9 cellular contexts compared by ENCODE assay signal in genomic region chr20:22796465-22797077, GRCh38.
DNase-seq lines count a peak whose midpoint lies in the region; ATAC-seq and TF ChIP-seq lines count a peak whose summit lies in the region.
"Had no signal": no experiment of that assay in that cellular context is flagged by ENCODE, and none has a peak within 500 bp of the region (broad histone marks: within the 10 kb centered on the region; RNA-seq: fewer than 3 reads in every experiment).

No MANE protein-coding gene starts in this region.

- DNase-seq in BJ (ENCODE audit: low read depth) (peak; percentile 75), amniotic epithelial cell (ENCODE audit: low read depth) (peak; percentile 84), glomerular visceral epithelial cell (ENCODE audit: extremely low spot score) (peak; percentile 77), gastrocnemius medialis (no peak), NCI-H1092 (lab: John Stamatoyannopoulos, UW) (no peak), DMS114 treated with DMSO at 0.1 percent for 48 hours (lab: John Stamatoyannopoulos, UW; ENCODE audit: unreplicated experiment) (no peak), caudate nucleus (lab: John Stamatoyannopoulos, UW) (no peak)
- DNase-seq: activated naive CD8-positive, alpha-beta T cell treated with anti-CD3 and anti-CD28 coated beads, Interleukin-2, amount 50 U/mL, for 24 hours had no signal

- TF ChIP-seq CTCF in BJ (IDR thresholded peaks at IDR 0.05; ENCODE audit: insufficient read depth, low read depth, low read length) = no peak
- TF ChIP-seq CTCF in gastrocnemius medialis (IDR thresholded peaks at IDR 0.05 in 4 of 5, conservative IDR thresholded peaks at IDR 0.05 in 1 of 5) = no peak

- peak overlapping the region; percentile 3 to 44 (median 22) for H3K27ac ChIP-seq in gastrocnemius medialis
- no peak overlapping the region for H3K27ac ChIP-seq in caudate nucleus (ENCODE audit: low read depth, low read length)

- H3K27me3 ChIP-seq in BJ (ENCODE audit: control insufficient read depth, insufficient read depth, low read length) = no peaks in the 10 kb centered on the region; the same call in 1 of the 2 replicates
- H3K27me3 ChIP-seq in gastrocnemius medialis = peaks cover 0 to 3% (median 0%) of the 10 kb centered on the region in 3 donors

- H3K36me3 ChIP-seq in BJ (ENCODE audit: control insufficient read depth, insufficient read depth, low read length) = no peaks in the 10 kb centered on the region
- H3K36me3 ChIP-seq in gastrocnemius medialis = no peaks in the 10 kb centered on the region

- in situ Hi-C loops in gastrocnemius medialis (cut with MboI; ENCODE audit: low sequenced_read_pairs in 4 of 4) = no loop called here

- TF ChIP-seq POLR2A in gastrocnemius medialis (IDR thresholded peaks at IDR 0.05) = no peak

- H3K4me3 ChIP-seq in BJ (ENCODE audit: low read depth, low read length) (no peak overlapping the region), gastrocnemius medialis (no peak overlapping the region)

- peak; percentile 25 to 30 for ATAC-seq in gastrocnemius medialis
- no peak for ATAC-seq in activated CD4-positive, CD25-positive, alpha-beta regulatory T cell treated with anti-CD3 and anti-CD28 coated beads, Interleukin-2, amount 50 U/mL, for 24 hours
- ATAC-seq: activated naive CD8-positive, alpha-beta T cell treated with anti-CD3 and anti-CD28 coated beads, Interleukin-2, amount 50 U/mL, for 24 hours had no signal

- no peaks in the 10 kb centered on the region for H3K9me3 ChIP-seq in gastrocnemius medialis

- no peaks in the 10 kb centered on the region for H3K4me1 ChIP-seq in gastrocnemius medialis

- CTCF ChIA-PET in BJ (lab: Yijun Ruan, JAX) = interaction anchor here (1.0 to 1.2 kb wide), 3 partner anchors 36 to 438 kb away, joined by 3 to 4 read pairs (median 3); no protein-coding TSS in a partner anchor

- POLR2A ChIA-PET in BJ (lab: Charles Lee) = interaction anchor here (0.6 kb wide), 1 partner anchor 553 kb away, joined by 15 read pairs; no protein-coding TSS in a partner anchor

- intact Hi-C loops in gastrocnemius medialis (cut with DNase I; ENCODE audit: low total_unique reads) = no loop called here

Comparison
In these comparisons a context has a peak if more than half of its experiments do, and no peak if none do; other contexts are left out.
1. DNase-seq: peak in BJ (single experiment), amniotic epithelial cell (single experiment) and glomerular visceral epithelial cell (single experiment); none in gastrocnemius medialis (0 of 2), NCI-H1092 (single experiment), DMS114 treated with DMSO at 0.1 percent for 48 hours (single experiment) and caudate nucleus (0 of 61).
2. ATAC-seq: peak in gastrocnemius medialis (2 of 2); none in activated CD4-positive, CD25-positive, alpha-beta regulatory T cell treated with anti-CD3 and anti-CD28 coated beads, Interleukin-2, amount 50 U/mL, for 24 hours (0 of 2).